ENCODE assay signal across 1 cellular context in the genomic region with DNA sequence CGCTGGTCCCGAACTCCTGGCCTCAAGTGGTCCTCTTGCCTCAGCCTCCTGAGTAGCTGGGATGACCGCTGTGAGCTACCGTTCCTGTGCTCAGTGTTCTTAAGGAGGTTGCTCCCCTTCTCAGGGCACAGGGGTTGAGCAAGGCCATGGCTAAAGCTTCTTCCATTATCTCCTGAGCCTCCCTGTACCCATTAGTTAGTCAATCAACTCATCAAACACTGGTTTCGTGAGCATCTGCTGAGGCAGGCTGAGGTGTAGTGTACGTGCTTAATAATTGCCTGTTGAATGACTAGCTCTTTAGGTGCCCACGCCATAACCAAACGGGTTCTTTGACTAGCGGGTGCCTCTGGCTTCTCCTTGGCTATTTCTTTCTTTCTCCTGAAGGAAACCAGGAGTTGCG.
TF ChIP-seq lines count a peak whose summit lies in the region.

No MANE protein-coding gene starts in this region.

TF ChIP-seq in IMR-90, 13 proteins besides CTCF, POLR2A, EP300 and RAD21:
- no peak for TF ChIP-seq MXI1 (IDR thresholded peaks at IDR 0.05; ENCODE audit: borderline replicate concordance, low read depth, low read length)
- no peak for TF ChIP-seq NFE2L2 (IDR thresholded peaks at IDR 0.05; ENCODE audit: low read depth, low read length)
- TF ChIP-seq, protein P1, sequence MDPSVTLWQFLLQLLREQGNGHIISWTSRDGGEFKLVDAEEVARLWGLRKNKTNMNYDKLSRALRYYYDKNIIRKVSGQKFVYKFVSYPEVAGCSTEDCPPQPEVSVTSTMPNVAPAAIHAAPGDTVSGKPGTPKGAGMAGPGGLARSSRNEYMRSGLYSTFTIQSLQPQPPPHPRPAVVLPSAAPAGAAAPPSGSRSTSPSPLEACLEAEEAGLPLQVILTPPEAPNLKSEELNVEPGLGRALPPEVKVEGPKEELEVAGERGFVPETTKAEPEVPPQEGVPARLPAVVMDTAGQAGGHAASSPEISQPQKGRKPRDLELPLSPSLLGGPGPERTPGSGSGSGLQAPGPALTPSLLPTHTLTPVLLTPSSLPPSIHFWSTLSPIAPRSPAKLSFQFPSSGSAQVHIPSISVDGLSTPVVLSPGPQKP (IDR thresholded peaks at IDR 0.05; ENCODE audit: borderline replicate concordance, low read depth, low read length), result no peak
- TF ChIP-seq, protein P2, sequence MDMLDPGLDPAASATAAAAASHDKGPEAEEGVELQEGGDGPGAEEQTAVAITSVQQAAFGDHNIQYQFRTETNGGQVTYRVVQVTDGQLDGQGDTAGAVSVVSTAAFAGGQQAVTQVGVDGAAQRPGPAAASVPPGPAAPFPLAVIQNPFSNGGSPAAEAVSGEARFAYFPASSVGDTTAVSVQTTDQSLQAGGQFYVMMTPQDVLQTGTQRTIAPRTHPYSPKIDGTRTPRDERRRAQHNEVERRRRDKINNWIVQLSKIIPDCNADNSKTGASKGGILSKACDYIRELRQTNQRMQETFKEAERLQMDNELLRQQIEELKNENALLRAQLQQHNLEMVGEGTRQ (IDR thresholded peaks at IDR 0.05; ENCODE audit: low read depth, low read length), result no peak
- TF ChIP-seq SMC3 (IDR thresholded peaks at IDR 0.05; ENCODE audit: low read depth, low read length), result no peak
- TF ChIP-seq RCOR1 (IDR thresholded peaks at IDR 0.05; ENCODE audit: insufficient replicate concordance, low read length), result no peak
- TF ChIP-seq CEBPB (IDR thresholded peaks at IDR 0.05; ENCODE audit: low read depth, low read length), result no peak
- TF ChIP-seq MAZ (IDR thresholded peaks at IDR 0.05; ENCODE audit: borderline replicate concordance, low read depth, low read length), result no peak
- TF ChIP-seq BHLHE40 (IDR thresholded peaks at IDR 0.05; ENCODE audit: low read depth, low read length), result no peak
- no peak for TF ChIP-seq FOS (IDR thresholded peaks at IDR 0.05; ENCODE audit: low read depth, low read length)
- no peak for TF ChIP-seq RFX5 (IDR thresholded peaks at IDR 0.05; ENCODE audit: low read depth, low read length)
- TF ChIP-seq CHD1 (IDR thresholded peaks at IDR 0.05; ENCODE audit: low read depth, low read length), result no peak
- no peak for TF ChIP-seq MAFK (IDR thresholded peaks at IDR 0.05; ENCODE audit: low read depth, low read length)
